In the genomic region with DNA sequence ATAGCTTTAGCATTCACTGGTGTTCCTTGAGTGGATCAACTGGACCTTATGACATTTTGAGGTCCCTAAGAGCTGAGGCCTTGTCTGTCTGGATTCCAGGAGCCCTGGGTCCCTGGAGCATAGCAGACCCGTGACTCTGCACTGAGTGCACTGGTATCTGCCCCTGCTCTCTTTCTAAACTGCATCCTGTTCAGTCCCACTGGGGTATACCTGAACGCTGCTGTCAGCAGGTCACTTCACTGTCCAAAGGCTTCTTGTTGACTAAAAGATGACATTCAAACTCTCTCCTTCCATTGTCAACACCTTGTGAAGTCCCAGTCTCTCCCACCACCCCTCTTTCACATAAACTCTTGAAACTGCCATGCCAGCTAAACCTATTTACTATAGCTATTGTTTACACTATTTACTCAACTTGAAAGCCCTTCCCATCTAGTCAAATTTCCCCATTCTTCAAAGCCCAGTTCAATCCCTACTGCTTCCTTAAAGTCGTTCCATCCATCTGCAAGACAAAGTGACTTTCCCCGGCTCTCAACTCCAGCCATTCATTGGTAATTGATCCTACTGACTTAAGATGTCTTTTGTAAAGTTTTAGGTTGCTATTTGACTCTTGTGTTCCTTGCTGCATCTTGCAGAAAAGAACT, we compare ENCODE assay signal across 23 cellular contexts.
"Had no signal": no experiment of that assay in that cellular context is flagged by ENCODE, and none has a peak within 500 bp of the region (broad histone marks: within the 10 kb centered on the region; RNA-seq: fewer than 3 reads in every experiment).

No MANE protein-coding gene starts in this region.

- H3K27me3 Mint-ChIP-seq: activated CD4-positive, alpha-beta memory T cell treated with anti-CD3 and anti-CD28 coated beads, Interleukin-2, amount 10 ng/mL, durations not matched to agents 7 days and 5 days had no signal

- H3K4me3 Mint-ChIP-seq: activated CD4-positive, alpha-beta memory T cell treated with anti-CD3 and anti-CD28 coated beads, Interleukin-2, amount 10 ng/mL, durations not matched to agents 7 days and 5 days; activated naive CD4-positive, alpha-beta T cell treated with anti-CD3 and anti-CD28 coated beads for 36 hours; central memory CD8-positive, alpha-beta T cell; immature natural killer cell; nephron had no signal

- H3K36me3 ChIP-seq: gastrocnemius medialis, left ventricle myocardium inferior, prostate gland, right atrium auricular region, tibial artery had no signal

- DNase-seq: activated CD4-positive, alpha-beta memory T cell treated with anti-CD3 and anti-CD28 coated beads, Interleukin-2, amount 10 ng/mL, durations not matched to agents 7 days and 5 days; activated CD4-positive, alpha-beta T cell treated with anti-CD3 and anti-CD28 coated beads for 48 hours; activated CD4-positive, CD25-positive, alpha-beta regulatory T cell; activated naive CD4-positive, alpha-beta T cell treated with anti-CD3 and anti-CD28 coated beads for 36 hours; activated T-cell treated with anti-CD3 and anti-CD28 coated beads, Interleukin-2, amount 50 U/mL, for 1 hour; gastrocnemius medialis; head of caudate nucleus; immature natural killer cell; kidney glomerular epithelial cell; left ventricle myocardium inferior; mammary epithelial cell; midbrain; nucleus accumbens; stimulated activated CD4-positive, alpha-beta T cell treated with anti-CD3 and anti-CD28 coated beads, Interleukin-2, amount 100 ng/mL, for 24 hours; stimulated activated naive CD4-positive, alpha-beta T cell treated with Interleukin-2 at 50 U/mL for 16 hours; SW 1271; tibial artery had no signal

- ATAC-seq: gastrocnemius medialis had no signal

- H3K27ac ChIP-seq: ascending aorta, coronary artery, gastrocnemius medialis, left ventricle myocardium inferior, prostate gland, right atrium auricular region, tibial artery had no signal

- H3K9me3 ChIP-seq: ascending aorta, gastrocnemius medialis, left ventricle myocardium inferior, prostate gland, right atrium auricular region, tibial artery had no signal

- H3K27me3 ChIP-seq: ascending aorta, gastrocnemius medialis, right atrium auricular region, tibial artery had no signal

- H3K36me3 Mint-ChIP-seq: immature natural killer cell had no signal

- H3K4me1 Mint-ChIP-seq: activated CD4-positive, alpha-beta memory T cell treated with anti-CD3 and anti-CD28 coated beads, Interleukin-2, amount 10 ng/mL, durations not matched to agents 7 days and 5 days; central memory CD8-positive, alpha-beta T cell; immature natural killer cell had no signal

- H3K9me3 Mint-ChIP-seq: activated CD4-positive, alpha-beta memory T cell treated with anti-CD3 and anti-CD28 coated beads, Interleukin-2, amount 10 ng/mL, durations not matched to agents 7 days and 5 days; activated naive CD4-positive, alpha-beta T cell treated with anti-CD3 and anti-CD28 coated beads for 36 hours; central memory CD8-positive, alpha-beta T cell; immature natural killer cell; nephron had no signal

- H3K4me3 ChIP-seq: ascending aorta, coronary artery, gastrocnemius medialis, left ventricle myocardium inferior, prostate gland, right atrium auricular region, tibial artery had no signal

- H3K27ac Mint-ChIP-seq: activated CD4-positive, alpha-beta memory T cell treated with anti-CD3 and anti-CD28 coated beads, Interleukin-2, amount 10 ng/mL, durations not matched to agents 7 days and 5 days; activated naive CD4-positive, alpha-beta T cell treated with anti-CD3 and anti-CD28 coated beads for 36 hours; immature natural killer cell; nephron had no signal

- H3K4me1 ChIP-seq: gastrocnemius medialis, left ventricle myocardium inferior, prostate gland, right atrium auricular region had no signal
